Comparison of ENCODE assay signal across 8 cellular contexts in the genomic region with DNA sequence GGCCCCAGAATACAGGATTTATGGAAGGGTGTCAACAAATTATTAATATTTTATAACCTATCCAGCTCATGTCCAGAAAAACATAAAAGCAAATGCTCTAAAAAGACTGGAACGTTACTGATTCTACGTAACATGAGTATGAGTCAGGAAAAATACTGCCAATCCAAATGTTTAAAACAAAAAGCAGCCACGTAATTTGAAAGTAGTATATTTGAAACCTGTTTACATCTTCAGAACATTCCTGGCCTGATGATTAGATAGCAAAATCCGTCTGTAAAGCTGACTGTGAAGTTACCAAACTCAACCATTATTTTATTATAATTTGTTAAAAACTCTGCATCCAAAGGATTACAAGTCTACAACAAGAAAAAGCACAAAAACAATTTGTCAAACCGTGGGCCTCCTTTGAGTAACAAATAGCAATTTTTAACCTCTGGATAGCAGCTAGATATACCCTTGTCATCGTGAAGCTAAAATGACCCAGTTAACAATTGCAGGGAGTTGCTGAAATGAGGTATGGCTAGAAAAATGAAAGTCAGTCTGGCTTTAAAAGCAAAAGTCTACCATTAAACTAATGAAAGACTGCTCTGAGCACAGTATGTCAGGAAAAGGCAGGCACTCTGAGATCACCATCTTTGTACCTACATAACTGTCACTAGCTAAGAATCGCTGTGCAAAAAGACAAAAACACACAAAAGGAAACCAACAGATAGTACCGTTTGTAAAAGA. TPM values are rescaled to one million over a fixed set of nuclear protein-coding genes. Genes with fewer than 3 reads are reported as not detected.
DNase-seq lines count a peak whose midpoint lies in the region; ATAC-seq and TF ChIP-seq lines count a peak whose summit lies in the region.

No MANE protein-coding gene starts in this region.

- no peak overlapping the region for H3K23ac ChIP-seq in trophoblast cell (ENCODE audit: low read length)

- no peak overlapping the region for H2BK120ac ChIP-seq in trophoblast cell (ENCODE audit: insufficient read depth, low read length, poor library complexity)

- DNase-seq in EH (ENCODE audit: low read depth) (peak; percentile 78), PC-3 (peak; percentile 43), erythroblast (lab: John Stamatoyannopoulos, UW) (peak; percentile 60 to 79), trophoblast cell (peak; percentile 5 to 82), inferior parietal cortex (ENCODE audit: extremely low spot score) (no peak), SIG-M5 treated with dmso at 0.1 percent for 504 hours (lab: John Stamatoyannopoulos, UW; ENCODE audit: unreplicated experiment) (no peak)

- no peak overlapping the region for H3K18ac ChIP-seq in trophoblast cell (ENCODE audit: low read length)

- H2BK12ac ChIP-seq in trophoblast cell (ENCODE audit: low read length), result no peak overlapping the region

- no peak overlapping the region for H3K14ac ChIP-seq in trophoblast cell (ENCODE audit: low read length)

- ATAC-seq in PC-3 (no peak), GM21423 (IDR thresholded peaks at IDR 0.05; ENCODE audit: unreplicated experiment) (no peak), HG03432 (IDR thresholded peaks at IDR 0.05; ENCODE audit: unreplicated experiment) (no peak)

- POLR2A ChIA-PET in PC-3 (lab: Charles Lee; ENCODE audit: unreplicated experiment), result no interaction called here

- H3K27ac ChIP-seq in PC-3 (ENCODE audit: low read length), result peak overlapping the region; percentile 26; the same call in 1 of the 2 replicates
- no peak overlapping the region for H3K27ac ChIP-seq in trophoblast cell (ENCODE audit: low read depth, low read length)

- no peaks in the 10 kb centered on the region for H3F3A ChIP-seq in PC-3 (ENCODE audit: low read length, unreplicated experiment)

- no peak overlapping the region for H2BK5ac ChIP-seq in trophoblast cell (ENCODE audit: low read depth, low read length, poor library complexity)

- peak overlapping the region; percentile 94 for H3K4me3 ChIP-seq in PC-3 (ENCODE audit: low read length)
- peak overlapping the region; percentile 96 for H3K4me3 ChIP-seq in trophoblast cell (ENCODE audit: low read depth, low read length)

- H3K4me1 ChIP-seq in PC-3 (ENCODE audit: insufficient read depth, low read length) (peaks cover 44% of the 10 kb centered on the region), trophoblast cell (ENCODE audit: control insufficient read depth in 1 of 2, insufficient read depth in 2 of 2, low read length in 2 of 2) (peaks cover 3 to 6% of the 10 kb centered on the region in 2 experiments)

- H3K9ac ChIP-seq in PC-3 (ENCODE audit: low read length), result peak overlapping the region; percentile 80
- peak overlapping the region; percentile 97 for H3K9ac ChIP-seq in trophoblast cell (ENCODE audit: low read length)

- H3K9me2 ChIP-seq in PC-3 (replicated peaks; ENCODE audit: low read length), result no peaks in the 10 kb centered on the region

- no peak for TF ChIP-seq POLR2A in erythroblast (IDR thresholded peaks at IDR 0.05; ENCODE audit: low read length)

- CTCF ChIA-PET in PC-3 (lab: Charles Lee), result no interaction called here

- BruUV-seq in PC-3 (replicated peaks; lab: Mats Ljungman, UMichigan), result no TSS peak

- no peak overlapping the region for H2AK5ac ChIP-seq in trophoblast cell (ENCODE audit: low read length)

- intact Hi-C loops in PC-3 (cut with micrococcal nuclease), result no loop called here

- H3K79me2 ChIP-seq in PC-3 (ENCODE audit: low read length) (peaks cover 99% of the 10 kb centered on the region), trophoblast cell (ENCODE audit: control insufficient read depth, insufficient read depth, low read length, poor library complexity) (peaks cover 27% of the 10 kb centered on the region)

- H4K91ac ChIP-seq in trophoblast cell (ENCODE audit: low read depth, low read length), result no peak overlapping the region

- H3K4ac ChIP-seq in trophoblast cell (ENCODE audit: low read depth, low read length), result peak overlapping the region; percentile 96

- H4K20me1 ChIP-seq in PC-3 (ENCODE audit: low read length), result peaks cover 33% of the 10 kb centered on the region

- peaks cover 13% of the 10 kb centered on the region for H3K79me1 ChIP-seq in trophoblast cell (ENCODE audit: low read length)

- H4K12ac ChIP-seq in trophoblast cell (ENCODE audit: low read depth, low read length), result no peak overlapping the region

- H4K8ac ChIP-seq in trophoblast cell (ENCODE audit: low read depth, low read length), result no peak overlapping the region

- H3K36me3 ChIP-seq in PC-3 (ENCODE audit: low read depth, low read length) (peaks cover 11% of the 10 kb centered on the region; the same call in 1 of the 2 replicates), trophoblast cell (ENCODE audit: control insufficient read depth in 1 of 2, insufficient read depth in 2 of 2, low read length in 2 of 2) (no peaks in the 10 kb centered on the region)

- H3K27me3 ChIP-seq in PC-3 (ENCODE audit: low read length), result no peaks in the 10 kb centered on the region
- no peaks in the 10 kb centered on the region for H3K27me3 ChIP-seq in trophoblast cell (ENCODE audit: insufficient read depth, low read length)

- H3K4me2 ChIP-seq in PC-3 (ENCODE audit: low read length) (peak overlapping the region; percentile 98), trophoblast cell (ENCODE audit: low read length) (peak overlapping the region; percentile 73)

- WGBS in trophoblast cell (ENCODE audit: extremely low coverage, insufficient coverage, insufficient read length), result no CpG with 5 or more reads among the region's 8 CpGs

- H2AFZ ChIP-seq in PC-3 (ENCODE audit: low read length) (no peak overlapping the region), trophoblast cell (ENCODE audit: insufficient read depth, low read length, poor library complexity) (no peak overlapping the region)

- no peak for TF ChIP-seq CTCF in PC-3 (conservative IDR thresholded peaks at IDR 0.05; ENCODE audit: low read depth, low read length)

- H3K9me3 ChIP-seq in PC-3 (ENCODE audit: low read length) (no peaks in the 10 kb centered on the region), trophoblast cell (ENCODE audit: insufficient read depth, low read depth, low read length) (no peaks in the 10 kb centered on the region)

RNA-seq across cellular contexts. Expression of a gene that starts 1.2 kb away (rescaled TPM):
- total RNA-seq in PC-3 (2014; rRNA removed), result 141 and 224 TPM in 2 replicates
- 41.6 and 42.4 TPM in 2 replicates for polyA plus RNA-seq in trophoblast cell (2013)

RNA-seq across cellular contexts. Expression of a gene that starts 42.5 kb away (rescaled TPM):
- 60.9 and 78.0 TPM in 2 replicates for total RNA-seq in PC-3 (2014; rRNA removed)
- polyA plus RNA-seq in trophoblast cell (2013), result 43.1 and 47.2 TPM in 2 replicates

RNA-seq across cellular contexts. Expression of a gene that starts 42.7 kb away (rescaled TPM):
- 114 and 117 TPM in 2 replicates for total RNA-seq in PC-3 (2014; rRNA removed)
- 19.2 and 20.3 TPM in 2 replicates for polyA plus RNA-seq in trophoblast cell (2013)

Comparison
In these comparisons a context has a peak if more than half of its experiments do, and no peak if none do; other contexts are left out.
1. DNase-seq: peak in EH (single experiment), PC-3 (single experiment), erythroblast (2 of 2) and trophoblast cell (2 of 2); none in inferior parietal cortex (single experiment) and SIG-M5 treated with dmso at 0.1 percent for 504 hours (single experiment).